8 cellular contexts compared by ENCODE assay signal in genomic region chr14:92794547-92794941, GRCh38. TPM values are rescaled to one million over a fixed set of nuclear protein-coding genes. Genes with fewer than 3 reads are reported as not detected.
A peak's percentile ranks its signal among the peaks of the same experiment; 100 is the strongest.
DNase-seq lines count a peak whose midpoint lies in the region; ATAC-seq, FAIRE-seq and TF ChIP-seq lines count a peak whose summit lies in the region.

No MANE protein-coding gene starts in this region.

- H3K9me3 Mint-ChIP-seq in IgD-negative memory B cell (peaks cover 3 to 17% (median 6%) of the 10 kb centered on the region in 3 donors), astrocyte (ENCODE audit: unreplicated experiment) (peaks cover 12% of the 10 kb centered on the region)

- H3K4me3 ChIP-seq in GM12864 (ENCODE audit: low read depth, low read length) = peak overlapping the region; percentile 78
- peak overlapping the region; percentile 93 for H3K4me3 ChIP-seq in astrocyte (ENCODE audit: insufficient read depth, low read depth, low read length)
- peak overlapping the region; percentile 90 to 99 (median 98) for H3K4me3 ChIP-seq in subcutaneous abdominal adipose tissue (ENCODE audit: low read depth in 1 of 5, low read length in 5 of 5)

- H3K4me3 Mint-ChIP-seq in IgD-negative memory B cell (peak overlapping the region; percentile 56 to 98 (median 94)), astrocyte (ENCODE audit: unreplicated experiment) (peak overlapping the region; percentile 100)

- H3K36me3 ChIP-seq in astrocyte (ENCODE audit: insufficient read depth, low read length) (peaks cover 16% of the 10 kb centered on the region), subcutaneous abdominal adipose tissue (ENCODE audit: control insufficient read depth in 5 of 5, insufficient read depth in 5 of 5, low read length in 5 of 5) (peaks cover 13 to 19% (median 18%) of the 10 kb centered on the region in 5 donors)

- peak overlapping the region; percentile 99 for H3K9ac ChIP-seq in astrocyte (ENCODE audit: low read length)
- peak overlapping the region; percentile 94 to 100 (median 98) for H3K9ac ChIP-seq in subcutaneous abdominal adipose tissue (ENCODE audit: low read length in 5 of 5)

- peak overlapping the region; percentile 55 to 97 (median 74) for H3K27ac Mint-ChIP-seq in IgD-negative memory B cell
- peak overlapping the region; percentile 98 for H3K27ac Mint-ChIP-seq in astrocyte (ENCODE audit: unreplicated experiment)

- no peaks in the 10 kb centered on the region for H4K20me1 ChIP-seq in astrocyte (ENCODE audit: insufficient read depth, low read length)

- peak overlapping the region; percentile 80 for H2AFZ ChIP-seq in astrocyte (ENCODE audit: low read depth, low read length)

- DNase-seq in GM12864 (ENCODE audit: low read depth) (no peak), astrocyte (ENCODE audit: low read depth) (peak; percentile 14), iris pigment epithelial cell (ENCODE audit: low read depth) (peak; percentile 20), SIG-M5 treated with dmso at 0.1 percent for 504 hours (lab: John Stamatoyannopoulos, UW; ENCODE audit: unreplicated experiment) (no peak), COLO668 (lab: John Stamatoyannopoulos, UW; ENCODE audit: unreplicated experiment) (no peak)

- TF ChIP-seq CTCF in GM12864 (IDR thresholded peaks at IDR 0.05; ENCODE audit: low read depth, low read length, missing control alignments) (no peak), astrocyte (IDR thresholded peaks at IDR 0.05; ENCODE audit: insufficient read depth, low read depth, low read length) (no peak)

- peak overlapping the region; percentile 97 for H3K27ac ChIP-seq in astrocyte (ENCODE audit: low read depth, low read length)
- peak overlapping the region; percentile 86 for H3K27ac ChIP-seq in subcutaneous abdominal adipose tissue (ENCODE audit: low read depth, low read length)

- H3K27me3 Mint-ChIP-seq in IgD-negative memory B cell (no peaks in the 10 kb centered on the region), astrocyte (ENCODE audit: low read depth, unreplicated experiment) (no peaks in the 10 kb centered on the region)

- H3K4me2 ChIP-seq in astrocyte (ENCODE audit: low read length) = peak overlapping the region; percentile 90

- H3K36me3 Mint-ChIP-seq in IgD-negative memory B cell (peaks cover 6% of the 10 kb centered on the region), astrocyte (ENCODE audit: low read depth, unreplicated experiment) (peaks cover 12% of the 10 kb centered on the region)

- no peak for FAIRE-seq in astrocyte (lab: Jason Lieb, UNC)

- H3K27me3 ChIP-seq in astrocyte (ENCODE audit: insufficient read depth, low read length) = no peaks in the 10 kb centered on the region
- no peaks in the 10 kb centered on the region for H3K27me3 ChIP-seq in subcutaneous abdominal adipose tissue (ENCODE audit: control insufficient read depth in 5 of 5, insufficient read depth in 4 of 5, low read length in 5 of 5)

- H3K9me3 ChIP-seq in astrocyte (ENCODE audit: insufficient read depth, low read depth, low read length) (peaks cover 2% of the 10 kb centered on the region), subcutaneous abdominal adipose tissue (ENCODE audit: control insufficient read depth in 5 of 5, low read length in 5 of 5) (peaks cover 0 to 4% (median 1%) of the 10 kb centered on the region in 5 donors)

- peaks cover 15 to 23% (median 15%) of the 10 kb centered on the region in 3 donors for H3K4me1 Mint-ChIP-seq in IgD-negative memory B cell
- H3K4me1 Mint-ChIP-seq in astrocyte (ENCODE audit: low read depth, unreplicated experiment) = peaks cover 11% of the 10 kb centered on the region

- no peak for ATAC-seq in GM18858 (IDR thresholded peaks at IDR 0.05; ENCODE audit: unreplicated experiment)

- peaks cover 48% of the 10 kb centered on the region for H3K79me2 ChIP-seq in astrocyte (ENCODE audit: insufficient read depth, low read length)

- H3K4me1 ChIP-seq in astrocyte (ENCODE audit: insufficient read depth, low read length) = peaks cover 6% of the 10 kb centered on the region
- H3K4me1 ChIP-seq in subcutaneous abdominal adipose tissue (ENCODE audit: control insufficient read depth in 5 of 5, insufficient read depth in 5 of 5, low read length in 5 of 5) = peaks cover 0 to 32% (median 25%) of the 10 kb centered on the region in 5 donors

RNA-seq across cellular contexts. Expression of gene GOLGA5, which starts 0.4 kb away (rescaled TPM):
- 20.2 TPM for polyA plus RNA-seq in IgD-negative memory B cell
- 43.1 and 49.4 TPM in 2 replicates for total RNA-seq in astrocyte

RNA-seq across cellular contexts. Expression of gene LGMN, which starts 46.1 kb away (rescaled TPM):
- 25.1 TPM for polyA plus RNA-seq in IgD-negative memory B cell
- total RNA-seq in astrocyte = 232 and 278 TPM in 2 replicates

Comparison
In these comparisons a context has a peak if more than half of its experiments do, and no peak if none do; other contexts are left out.
1. DNase-seq: peak in astrocyte (single experiment) and iris pigment epithelial cell (single experiment); none in GM12864 (single experiment), SIG-M5 treated with dmso at 0.1 percent for 504 hours (single experiment) and COLO668 (single experiment).
2. Peak in every context shown above with its lines, with median percentiles within 50 percentile points of each other: H3K4me3 ChIP-seq.